ENCODE assay signal across 24 cellular contexts in the genomic region with DNA sequence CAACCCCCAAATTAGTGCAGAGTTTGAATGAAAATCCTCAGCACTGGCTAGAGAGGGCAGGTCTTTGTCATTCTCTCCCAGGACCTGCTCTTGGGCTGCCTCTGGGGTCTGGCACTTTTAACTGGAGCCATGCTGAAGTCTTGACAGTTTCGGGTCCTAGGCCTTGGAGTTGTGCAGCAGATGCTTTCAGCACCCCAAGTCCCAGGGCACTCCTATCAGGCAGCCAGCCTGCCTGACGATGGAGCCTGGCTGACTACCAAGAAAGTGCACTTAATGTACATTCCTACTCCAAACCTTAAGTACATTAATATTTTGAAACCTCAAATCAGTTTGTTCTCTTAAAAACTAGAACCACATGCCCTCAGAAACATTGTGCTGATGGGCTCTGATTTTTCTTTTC.
A peak's percentile ranks its signal among the peaks of the same experiment; 100 is the strongest.
DNase-seq lines count a peak whose midpoint lies in the region; ATAC-seq and TF ChIP-seq lines count a peak whose summit lies in the region.
"Had no signal": no experiment of that assay in that cellular context is flagged by ENCODE, and none has a peak within 500 bp of the region (broad histone marks: within the 10 kb centered on the region; RNA-seq: fewer than 3 reads in every experiment).

No MANE protein-coding gene starts in this region.

- no peaks in the 10 kb centered on the region for H3K9me3 ChIP-seq in hepatocyte (ENCODE audit: low read depth)
- no peaks in the 10 kb centered on the region for H3K9me3 ChIP-seq in left lung
- no peaks in the 10 kb centered on the region for H3K9me3 ChIP-seq in smooth muscle cell (replicated peaks; ENCODE audit: low read depth)
- H3K9me3 ChIP-seq in upper lobe of right lung: no peaks in the 10 kb centered on the region
- H3K9me3 ChIP-seq: BE2C, BLaER1 had no signal

- ATAC-seq in left lung (peak; percentile 67), upper lobe of right lung (peak; percentile 27), HG02938 (IDR thresholded peaks at IDR 0.05; ENCODE audit: unreplicated experiment) (no peak), HG02571 (IDR thresholded peaks at IDR 0.05; ENCODE audit: unreplicated experiment) (no peak)

- intact Hi-C loops in left lung (cut with DNase I) (no loop called here), upper lobe of right lung (cut with DNase I) (no loop called here)

- H2AFZ ChIP-seq in hepatocyte (no peak overlapping the region), smooth muscle cell (ENCODE audit: low read depth) (no peak overlapping the region)

- H4K20me1 ChIP-seq in hepatocyte (ENCODE audit: insufficient read depth, poor library complexity, severe bottlenecking) (no peaks in the 10 kb centered on the region), smooth muscle cell (ENCODE audit: low read depth) (no peaks in the 10 kb centered on the region)
- H4K20me1 ChIP-seq: BLaER1 had no signal

- H3F3A ChIP-seq in smooth muscle cell (ENCODE audit: low read depth): peaks cover 20% of the 10 kb centered on the region

- H3K79me2 ChIP-seq in hepatocyte (no peaks in the 10 kb centered on the region), smooth muscle cell (ENCODE audit: low read depth) (no peaks in the 10 kb centered on the region)

- no peak overlapping the region for H3K4me3 ChIP-seq in hepatocyte
- H3K4me3 ChIP-seq in left lung: no peak overlapping the region
- no peak overlapping the region for H3K4me3 ChIP-seq in smooth muscle cell
- H3K4me3 ChIP-seq in upper lobe of right lung: no peak overlapping the region
- H3K4me3 ChIP-seq: BLaER1 had no signal

- H3K4me1 ChIP-seq in hepatocyte (ENCODE audit: insufficient read depth): peaks cover 26% of the 10 kb centered on the region
- no peaks in the 10 kb centered on the region for H3K4me1 ChIP-seq in left lung
- peaks cover 4% of the 10 kb centered on the region for H3K4me1 ChIP-seq in smooth muscle cell (ENCODE audit: low read depth)
- no peaks in the 10 kb centered on the region for H3K4me1 ChIP-seq in upper lobe of right lung
- H3K4me1 ChIP-seq: BE2C, BLaER1 had no signal

- H3K9ac ChIP-seq in smooth muscle cell (ENCODE audit: low read depth): no peak overlapping the region
- H3K9ac ChIP-seq: BLaER1 had no signal

- no peaks in the 10 kb centered on the region for H3K27me3 ChIP-seq in hepatocyte
- no peaks in the 10 kb centered on the region for H3K27me3 ChIP-seq in left lung
- no peaks in the 10 kb centered on the region for H3K27me3 ChIP-seq in smooth muscle cell (ENCODE audit: low read depth)
- H3K27me3 ChIP-seq in upper lobe of right lung: no peaks in the 10 kb centered on the region
- H3K27me3 ChIP-seq: BE2C, BLaER1 had no signal

- 59% methylated on average over 2 of the region's 2 CpGs for WGBS in hepatocyte (ENCODE audit: low lambda C conversion rate, missing lambda C conversion rate)
- 42% methylated on average over 2 of the region's 2 CpGs for WGBS in smooth muscle cell (ENCODE audit: low lambda C conversion rate)

- TF ChIP-seq CTCF in hepatocyte (IDR thresholded peaks at IDR 0.05; ENCODE audit: poor library complexity) (no peak), left lung (IDR thresholded peaks at IDR 0.05) (no peak), smooth muscle cell (IDR thresholded peaks at IDR 0.05; ENCODE audit: borderline replicate concordance, insufficient read depth, poor library complexity, severe bottlenecking) (no peak), upper lobe of right lung (IDR thresholded peaks at IDR 0.05) (no peak)

- DNase-seq in hepatocyte (ENCODE audit: low spot score) (no peak), left lung (no peak), smooth muscle cell (lab: John Stamatoyannopoulos, UW; ENCODE audit: unreplicated experiment) (no peak), upper lobe of right lung (no peak), G401 (ENCODE audit: low spot score) (no peak), HK-2 (ENCODE audit: unreplicated experiment) (no peak)
- DNase-seq: 8988T; ACHN; BE2C; C1 segment of cervical spinal cord; CD4-positive, alpha-beta memory T cell; CD4-positive, CD25-positive, alpha-beta regulatory T cell; CD8-positive, alpha-beta memory T cell; COR-L47; DMS 273 treated with DMSO at 0.1 percent for 48 hours; DMS153; DMS53; DMS79; DND-41; EL; GF-D8 had no signal

- H3K27ac ChIP-seq in hepatocyte (peak overlapping the region; percentile 38), left lung (no peak overlapping the region), smooth muscle cell (ENCODE audit: low read depth) (peak overlapping the region; percentile 48), upper lobe of right lung (no peak overlapping the region)
- H3K27ac ChIP-seq: BLaER1 had no signal

- no peaks in the 10 kb centered on the region for H3K36me3 ChIP-seq in hepatocyte (replicated peaks; ENCODE audit: insufficient read depth, low read depth)
- H3K36me3 ChIP-seq in left lung: no peaks in the 10 kb centered on the region
- H3K36me3 ChIP-seq in smooth muscle cell (ENCODE audit: low read depth): no peaks in the 10 kb centered on the region
- no peaks in the 10 kb centered on the region for H3K36me3 ChIP-seq in upper lobe of right lung
- H3K36me3 ChIP-seq: BE2C, BLaER1 had no signal

- H3K4me2 ChIP-seq in hepatocyte (no peak overlapping the region), smooth muscle cell (peak overlapping the region; percentile 19)
- H3K4me2 ChIP-seq: BLaER1 had no signal

- in situ Hi-C loops in G401 (cut with HindIII; ENCODE audit: low sequenced_read_pairs): no loop called here

- no peaks in the 10 kb centered on the region for H3K9me2 ChIP-seq in hepatocyte (replicated peaks; ENCODE audit: insufficient read depth)

Comparison
In these comparisons a context has a peak if more than half of its experiments do, and no peak if none do; other contexts are left out.
1. H3K27ac ChIP-seq: peak in hepatocyte (single experiment) and smooth muscle cell (single experiment); none in left lung (0 of 2) and upper lobe of right lung (single experiment).
2. ATAC-seq: peak in left lung (single experiment) and upper lobe of right lung (single experiment); none in HG02938 (single experiment) and HG02571 (single experiment).